ENCODE assay signal across 20 cellular contexts in genomic region chr5:131223751-131224386, GRCh38. TPM values are rescaled to one million over a fixed set of nuclear protein-coding genes. Genes with fewer than 3 reads are reported as not detected.
DNase-seq lines count a peak whose midpoint lies in the region; ATAC-seq, FAIRE-seq and TF ChIP-seq lines count a peak whose summit lies in the region.
"Had no signal": no experiment of that assay in that cellular context is flagged by ENCODE, and none has a peak within 500 bp of the region (broad histone marks: within the 10 kb centered on the region; RNA-seq: fewer than 3 reads in every experiment).

No MANE protein-coding gene starts in this region.

- peak overlapping the region; percentile 43 for H3K4me2 ChIP-seq in Loucy (ENCODE audit: low read depth, low read length, poor library complexity, severe bottlenecking)
- H3K4me2 ChIP-seq: BLaER1, KMS-11 had no signal

- peak; percentile 55 for FAIRE-seq in GM12891 (lab: Jason Lieb, UNC)
- FAIRE-seq: A204.1, HepG2 had no signal

- no peak overlapping the region for H2AFZ ChIP-seq in Loucy (ENCODE audit: low read length)

- peak; percentile 81 for DNase-seq in EH (ENCODE audit: low read depth)
- DNase-seq in GM12891 (ENCODE audit: insufficient read length, low spot score): no peak
- DNase-seq in mucosa of descending colon: no peak
- DNase-seq in Right ventricle myocardium inferior (ENCODE audit: missing footprints): no peak
- DNase-seq in stimulated activated CD4-positive, alpha-beta T cell treated with anti-CD3 and anti-CD28 coated beads, Interleukin-12 subunit alpha, Interleukin-12 subunit beta, amount 100 ng/mL, for 4 hours: no peak
- DNase-seq: Calu3; CD8-positive, alpha-beta T cell; GOT3; NCI-H1105; NCI-H1694; SHP77 had no signal

- 0 out of 2 replicates have a peak, but pooled peaks cover 3% of the 10 kb centered on the region for H3F3A ChIP-seq in Loucy (ENCODE audit: low read depth)

- no peaks in the 10 kb centered on the region for H3K9me2 ChIP-seq in Loucy (replicated peaks; ENCODE audit: low read depth, low read length)

- H3K36me3 ChIP-seq in Loucy (ENCODE audit: insufficient read depth, low read length) (no peaks in the 10 kb centered on the region), mucosa of descending colon (ENCODE audit: low read depth) (no peaks in the 10 kb centered on the region)
- H3K36me3 ChIP-seq: BLaER1 had no signal

- H3K27me3 ChIP-seq in Loucy (ENCODE audit: insufficient read depth, low read length, poor library complexity, severe bottlenecking): no peaks in the 10 kb centered on the region
- H3K27me3 ChIP-seq: BLaER1 had no signal

- TF ChIP-seq CTCF in Loucy (conservative IDR thresholded peaks at IDR 0.05; ENCODE audit: low read length) (no peak), mucosa of descending colon (IDR thresholded peaks at IDR 0.05) (no peak)

- peak; percentile 35 for ATAC-seq in mucosa of descending colon
- ATAC-seq in Right ventricle myocardium inferior: no peak
- ATAC-seq in GM19467 (IDR thresholded peaks at IDR 0.05; ENCODE audit: unreplicated experiment): no peak
- ATAC-seq in GM18517 (IDR thresholded peaks at IDR 0.05; ENCODE audit: unreplicated experiment): no peak
- ATAC-seq: HCT116, SK-N-SH treated with all-trans-retinoic acid at 6 μM for 48 hours had no signal

- peaks cover 3% of the 10 kb centered on the region; the same call in 1 of the 2 replicates for H3K79me2 ChIP-seq in Loucy (ENCODE audit: insufficient read depth, low read length)

- H3K9me3 ChIP-seq in Loucy (ENCODE audit: insufficient read depth, low read depth, low read length): no peaks in the 10 kb centered on the region
- no peaks in the 10 kb centered on the region for H3K9me3 ChIP-seq in mucosa of descending colon
- H3K9me3 ChIP-seq: BLaER1 had no signal

- peaks cover 27% of the 10 kb centered on the region for H3K4me1 ChIP-seq in Loucy (ENCODE audit: insufficient read depth, low read length, poor library complexity, severe bottlenecking)
- H3K4me1 ChIP-seq in mucosa of descending colon (ENCODE audit: low read depth): peaks cover 19% of the 10 kb centered on the region

- TF ChIP-seq POLR2A in GM12891 (IDR thresholded peaks at IDR 0.05; ENCODE audit: low read depth, low read length): no peak

- peak overlapping the region; percentile 20 for H3K4me3 ChIP-seq in Loucy (ENCODE audit: low read length, poor library complexity, severe bottlenecking)
- no peak overlapping the region for H3K4me3 ChIP-seq in mucosa of descending colon
- H3K4me3 ChIP-seq: BLaER1 had no signal

- intact Hi-C loops in mucosa of descending colon (cut with DNase I, micrococcal nuclease) (loop anchor here in 1 of 2 donors (2.0 kb wide), 1 partner anchor 59 kb away; the partner anchor contains the start of gene HINT1), Right ventricle myocardium inferior (cut with DNase I) (no loop called here)

- no peaks in the 10 kb centered on the region for H4K20me1 ChIP-seq in Loucy (ENCODE audit: insufficient read depth, low read length, poor library complexity, severe bottlenecking)
- H4K20me1 ChIP-seq: BLaER1 had no signal

- H3K9ac ChIP-seq in Loucy (ENCODE audit: low read depth, low read length, poor library complexity, severe bottlenecking): no peak overlapping the region
- H3K9ac ChIP-seq: BLaER1, KMS-11 had no signal

TF ChIP-seq in GM12891, 5 proteins besides CTCF, POLR2A, EP300 and RAD21:
- TF ChIP-seq POLR2AphosphoS5 (IDR thresholded peaks at IDR 0.05; ENCODE audit: low read depth, low read length): no peak
- TF ChIP-seq TAF1 (IDR thresholded peaks at IDR 0.05; ENCODE audit: low read depth, low read length): no peak
- no peak for TF ChIP-seq PAX5 (IDR thresholded peaks at IDR 0.05; ENCODE audit: insufficient read depth, low read length, severe bottlenecking)
- no peak for TF ChIP-seq POU2F2 (IDR thresholded peaks at IDR 0.05; ENCODE audit: low read depth, low read length)
- TF ChIP-seq SPI1 (IDR thresholded peaks at IDR 0.05; ENCODE audit: low read depth, low read length): no peak
TF ChIP-seq in GM12891: peak in this region for 0.

RNA-seq across cellular contexts. Expression of gene CDC42SE2, which starts 40.0 kb away (rescaled TPM):
- 54.8 TPM for polyA plus RNA-seq in GM12891 (2012; ENCODE audit: low read depth, missing spikeins)
- 100 to 1,000 TPM in 2 of 3 donors, 10 to 100 TPM in 1; 60.5 to 116 (median 101) TPM for total RNA-seq in mucosa of descending colon
- 11.6 TPM for total RNA-seq in Right ventricle myocardium inferior

RNA-seq across cellular contexts. Expression of gene LYRM7, which starts 53.1 kb away (rescaled TPM):
- 8.2 TPM for polyA plus RNA-seq in GM12891 (2012; ENCODE audit: low read depth, missing spikeins)
- 10 to 100 TPM; 11.2 to 12.9 (median 11.7) TPM for total RNA-seq in mucosa of descending colon
- total RNA-seq in Right ventricle myocardium inferior: 26.9 TPM

RNA-seq across cellular contexts. Expression of gene HINT1, which starts 58.8 kb away (rescaled TPM):
- polyA plus RNA-seq in GM12891 (2012; ENCODE audit: low read depth, missing spikeins): 507 TPM
- total RNA-seq in mucosa of descending colon: 100 to 1,000 TPM; 223 to 289 (median 275) TPM
- 200 TPM for total RNA-seq in Right ventricle myocardium inferior
